Comparison of ENCODE assay signal across 29 cellular contexts in the genomic region with DNA sequence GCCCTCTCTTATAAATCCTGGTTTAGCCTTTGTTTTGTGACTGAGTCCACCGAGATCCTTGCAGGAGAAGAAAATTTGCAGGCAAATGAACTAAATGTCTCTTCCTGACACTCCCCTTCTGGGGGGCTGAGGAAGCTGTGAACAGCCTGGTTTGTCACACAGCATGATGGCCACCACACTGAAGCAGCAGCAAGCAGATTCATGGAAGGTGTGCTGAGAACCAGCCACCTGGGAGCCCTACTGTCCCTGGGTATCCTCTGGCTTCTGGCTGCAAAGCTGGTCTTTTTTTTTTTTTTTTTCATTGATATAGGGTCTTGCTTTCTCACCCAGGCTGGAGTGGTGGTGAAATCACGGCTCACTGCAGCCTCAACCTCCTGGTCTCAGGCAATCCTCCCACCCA. TPM values are rescaled to one million over a fixed set of nuclear protein-coding genes. Genes with fewer than 3 reads are reported as not detected.
"Had no signal": no experiment of that assay in that cellular context is flagged by ENCODE, and none has a peak within 500 bp of the region (broad histone marks: within the 10 kb centered on the region; RNA-seq: fewer than 3 reads in every experiment).

No MANE protein-coding gene starts in this region.

- DNase-seq: activated CD4-positive, alpha-beta memory T cell treated with anti-CD3 and anti-CD28 coated beads, Interleukin-2, amount 10 ng/mL, durations not matched to agents 7 days and 5 days; activated CD4-positive, alpha-beta T cell treated with anti-CD3 and anti-CD28 coated beads, Interleukin-2, amount 50 U/mL, for 1 hour; activated gamma-delta T cell; activated naive CD4-positive, alpha-beta T cell treated with anti-CD3 and anti-CD28 coated beads for 36 hours; activated T-cell treated with anti-CD3 and anti-CD28 coated beads for 4 hours; activated T-cell treated with anti-CD3 and anti-CD28 coated beads, Interleukin-2, amount 50 U/mL, for 48 hours; adrenal gland; caudate nucleus; colonic mucosa; NCI-H1048; NCI-H146; NCI-H187 treated with DMSO at 0.1 percent for 48 hours; NCI-H2171 treated with DMSO at 0.1 percent for 48 hours; NCI-H226; NCI-H526 treated with DMSO at 0.1 percent for 48 hours; NK-92 treated with Interleukin-12 subunit alpha and Interleukin-12 subunit beta, amount 100 ng/mL, for 24 hours; OCI-M1; Peyer's patch; Right ventricle myocardium superior; SJCRH30; SK-N-SH; T-helper 1 cell had no signal

- H3K4me2 ChIP-seq: SK-N-SH had no signal

- H3K4me1 ChIP-seq: adrenal gland, breast epithelium, colonic mucosa, Peyer's patch, SJCRH30 had no signal

- H3K9me3 ChIP-seq: adrenal gland, breast epithelium, colonic mucosa, Peyer's patch, SJCRH30, SK-N-SH had no signal

- ATAC-seq: activated CD4-positive, CD25-positive, alpha-beta regulatory T cell treated with anti-CD3 and anti-CD28 coated beads, Interleukin-2, amount 50 U/mL, for 24 hours; activated T-helper 17 cell treated with anti-CD3 and anti-CD28 coated beads, Interleukin-2, amount 50 U/mL, for 72 hours had no signal

- H3K9ac ChIP-seq: SK-N-SH had no signal

- H3K27me3 ChIP-seq: adrenal gland, breast epithelium, colonic mucosa, Peyer's patch, SJCRH30 had no signal

- H3K36me3 ChIP-seq: breast epithelium, colonic mucosa, Peyer's patch, SJCRH30 had no signal

- H3K4me3 ChIP-seq: adrenal gland, breast epithelium, colonic mucosa, Peyer's patch, SJCRH30 had no signal

- H3K27ac ChIP-seq: adrenal gland, breast epithelium, colonic mucosa, Peyer's patch, RWPE1, SJCRH30 had no signal

RNA-seq across cellular contexts. Expression of a gene that starts 30.0 kb away (rescaled TPM):
- total RNA-seq: aorta, colonic mucosa, Right ventricle myocardium superior had no signal

RNA-seq across cellular contexts. Expression of a gene that starts 33.6 kb away (rescaled TPM):
- total RNA-seq: activated CD8-positive, alpha-beta memory T cell treated with anti-CD3 and anti-CD28 coated beads for 36 hours; T-helper 2 cell treated with Interferon-gamma antibody and Interleukin-4, amounts not matched to agents 100 ng/mL and 5 ng/mL, for 36 hours had no signal
